ENCODE assay signal across 8 cellular contexts in the genomic region with DNA sequence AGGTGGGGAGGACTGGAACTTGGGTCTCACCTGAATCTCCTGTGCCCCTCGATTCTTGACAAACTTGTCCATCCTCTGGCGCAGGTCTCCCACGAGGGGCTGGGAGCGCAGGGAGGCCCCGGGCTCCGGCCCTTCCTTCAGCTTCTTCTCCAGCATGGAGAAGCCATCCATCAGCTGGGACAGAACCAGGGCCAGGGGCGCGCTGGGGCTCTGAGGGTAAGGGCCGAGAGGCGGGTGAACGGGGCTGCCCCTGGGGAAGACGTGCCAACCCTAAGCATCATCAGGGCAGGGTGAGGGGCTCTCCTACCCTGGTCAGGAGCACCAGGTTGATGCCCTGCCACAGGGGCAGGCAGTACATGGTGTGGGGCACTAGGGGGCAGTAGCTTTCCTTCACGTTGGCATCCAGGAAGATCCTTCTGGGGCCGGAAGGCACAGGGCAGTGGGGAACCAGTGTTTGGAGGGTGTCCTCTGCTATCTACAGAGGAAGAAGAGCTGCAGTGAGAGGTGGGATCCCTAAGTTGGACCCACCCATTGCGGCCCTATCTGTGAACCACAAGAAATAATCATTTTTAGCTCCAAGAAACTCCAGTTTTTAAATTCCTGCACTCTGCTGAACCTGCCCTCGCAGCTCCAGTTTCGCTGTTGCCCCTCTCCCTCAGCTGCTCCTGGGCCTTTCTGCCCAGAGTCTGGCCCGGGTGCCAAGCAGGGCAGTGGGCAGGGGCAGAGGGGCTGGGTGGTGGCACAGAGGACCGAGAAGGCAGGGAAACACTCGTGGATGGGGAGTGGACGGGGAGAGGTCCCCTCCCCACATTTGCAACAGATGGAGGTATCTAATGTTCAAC. TPM values are rescaled to one million over a fixed set of nuclear protein-coding genes. Genes with fewer than 3 reads are reported as not detected.
DNase-seq lines count a peak whose midpoint lies in the region; ATAC-seq and TF ChIP-seq lines count a peak whose summit lies in the region.

No MANE protein-coding gene starts in this region.

- no peaks in the 10 kb centered on the region for H3K27me3 ChIP-seq in kidney epithelial cell (ENCODE audit: control insufficient read depth, insufficient read depth, low read length)

- TF ChIP-seq CTCF in astrocyte of the spinal cord (IDR thresholded peaks at IDR 0.05; ENCODE audit: low read depth, low read length), result peak; percentile 83
- peak; percentile 75 for TF ChIP-seq CTCF in kidney epithelial cell (IDR thresholded peaks at IDR 0.05; ENCODE audit: insufficient read depth, low read length, poor library complexity, severe bottlenecking)

- ATAC-seq in GM18498 (IDR thresholded peaks at IDR 0.05; ENCODE audit: unreplicated experiment) (peak; percentile 66), HG03280 (IDR thresholded peaks at IDR 0.05; ENCODE audit: unreplicated experiment) (peak; percentile 68)

- H3K36me3 ChIP-seq in kidney epithelial cell (ENCODE audit: control insufficient read depth, insufficient read depth, low read length), result no peaks in the 10 kb centered on the region

- in situ Hi-C loops in astrocyte of the spinal cord (cut with HindIII; ENCODE audit: low sequenced_read_pairs), result no loop called here

- peak; percentile 44 for DNase-seq in AG08395 (ENCODE audit: low spot score)
- DNase-seq in SK-N-DZ (ENCODE audit: low spot score), result peak; percentile 59
- peak; percentile 18 for DNase-seq in astrocyte of the spinal cord (ENCODE audit: low read depth, low spot score)
- no peak for DNase-seq in kidney epithelial cell (ENCODE audit: low read depth)
- peak; percentile 9 for DNase-seq in stimulated activated naive CD4-positive, alpha-beta T cell treated with Interleukin-2 at 50 U/mL for 16 hours (lab: John Stamatoyannopoulos, UW)
- no peak for DNase-seq in putamen (ENCODE audit: low spot score)

- H3K4me3 ChIP-seq in astrocyte of the spinal cord (ENCODE audit: low read depth, low read length), result no peak overlapping the region
- no peak overlapping the region for H3K4me3 ChIP-seq in kidney epithelial cell (ENCODE audit: low read depth, low read length)

RNA-seq across cellular contexts. Expression of a gene that starts 10.8 kb away (rescaled TPM):
- polyA plus RNA-seq in SK-N-DZ (2014; cell fraction: cytosol; rRNA removed), result 1.8 and 3.5 TPM in 2 replicates
- polyA plus RNA-seq in SK-N-DZ (2014; cell fraction: nucleus; rRNA removed), result 10.3 and 13.7 TPM in 2 replicates
- total RNA-seq in kidney epithelial cell, result 5.8 and 5.9 TPM in 2 replicates

RNA-seq across cellular contexts. Expression of a gene that starts 21.0 kb away (rescaled TPM):
- 2.0 and 2.2 TPM in 2 replicates for polyA plus RNA-seq in SK-N-DZ (2014; cell fraction: cytosol; rRNA removed)
- polyA plus RNA-seq in SK-N-DZ (2014; cell fraction: nucleus; rRNA removed), result 5.9 and 7.8 TPM in 2 replicates
- total RNA-seq in kidney epithelial cell, result 64.0 and 75.4 TPM in 2 replicates

Comparison
In these comparisons a context has a peak if more than half of its experiments do, and no peak if none do; other contexts are left out.
1. DNase-seq: peak in AG08395 (single experiment), SK-N-DZ (single experiment), astrocyte of the spinal cord (single experiment) and stimulated activated naive CD4-positive, alpha-beta T cell treated with Interleukin-2 at 50 U/mL for 16 hours (single experiment); none in kidney epithelial cell (single experiment) and putamen (single experiment).